In the genomic region with DNA sequence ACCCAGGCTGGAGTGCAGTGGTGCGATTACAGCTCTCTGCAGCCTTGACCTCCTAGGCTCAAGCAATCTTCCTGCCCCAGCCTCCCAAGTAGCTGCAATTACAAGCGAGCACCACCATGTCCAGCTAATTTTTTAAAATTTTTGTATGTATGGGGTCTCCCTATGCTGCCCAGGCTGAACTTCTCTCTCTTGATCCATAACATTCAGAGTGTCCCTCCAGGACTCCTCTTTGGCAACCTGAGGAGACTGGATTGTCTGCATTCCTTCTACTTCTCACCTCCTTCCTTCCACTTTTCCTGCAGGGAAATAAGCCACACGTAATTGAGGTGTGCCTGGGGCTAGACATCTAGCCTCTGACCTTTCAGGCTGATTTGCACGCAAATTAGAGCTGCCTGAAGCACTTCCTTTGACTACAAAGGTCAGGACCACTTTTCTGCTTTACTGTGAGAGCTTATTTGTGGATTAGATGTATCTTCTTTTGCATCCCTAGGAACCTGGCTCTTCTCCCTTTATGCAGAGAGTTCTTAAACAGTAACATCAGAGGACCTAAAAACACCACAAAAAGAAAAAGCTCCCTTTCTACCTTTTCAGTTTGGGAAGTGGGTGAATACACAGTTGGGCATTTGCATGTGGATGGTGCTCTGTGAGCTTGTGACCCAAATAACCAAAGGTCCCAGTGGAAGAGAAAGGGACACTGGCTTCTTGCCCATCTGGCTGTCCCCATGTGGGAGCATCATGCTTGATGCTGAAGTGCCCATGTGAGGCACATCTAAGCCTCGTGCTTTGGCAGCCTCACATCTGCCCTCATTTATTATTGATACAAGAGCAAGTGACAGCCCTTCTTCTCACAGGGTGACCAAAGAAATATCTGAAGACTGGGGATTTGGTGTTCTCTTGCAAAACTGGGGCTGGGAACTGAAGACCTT, we compare ENCODE assay signal across 1 cellular context.
TF ChIP-seq lines count a peak whose summit lies in the region.

No MANE protein-coding gene starts in this region.

TF ChIP-seq in HepG2, 621 proteins besides CTCF, POLR2A, EP300 and RAD21:
- no peak for TF ChIP-seq ZNF17 (CRISPR knock-in tag; IDR thresholded peaks at IDR 0.05)
- TF ChIP-seq SP2 (CRISPR knock-in tag; IDR thresholded peaks at IDR 0.05): no peak
- no peak for TF ChIP-seq ZNF207 (IDR thresholded peaks at IDR 0.05; ENCODE audit: borderline replicate concordance)
- no peak for TF ChIP-seq MIER2 (CRISPR knock-in tag; IDR thresholded peaks at IDR 0.05)
- no peak for TF ChIP-seq HNF4A (CRISPR knock-in tag; IDR thresholded peaks at IDR 0.05)
- no peak for TF ChIP-seq ZFP41 (CRISPR knock-in tag; IDR thresholded peaks at IDR 0.05; ENCODE audit: borderline replicate concordance)
- TF ChIP-seq, protein P1, sequence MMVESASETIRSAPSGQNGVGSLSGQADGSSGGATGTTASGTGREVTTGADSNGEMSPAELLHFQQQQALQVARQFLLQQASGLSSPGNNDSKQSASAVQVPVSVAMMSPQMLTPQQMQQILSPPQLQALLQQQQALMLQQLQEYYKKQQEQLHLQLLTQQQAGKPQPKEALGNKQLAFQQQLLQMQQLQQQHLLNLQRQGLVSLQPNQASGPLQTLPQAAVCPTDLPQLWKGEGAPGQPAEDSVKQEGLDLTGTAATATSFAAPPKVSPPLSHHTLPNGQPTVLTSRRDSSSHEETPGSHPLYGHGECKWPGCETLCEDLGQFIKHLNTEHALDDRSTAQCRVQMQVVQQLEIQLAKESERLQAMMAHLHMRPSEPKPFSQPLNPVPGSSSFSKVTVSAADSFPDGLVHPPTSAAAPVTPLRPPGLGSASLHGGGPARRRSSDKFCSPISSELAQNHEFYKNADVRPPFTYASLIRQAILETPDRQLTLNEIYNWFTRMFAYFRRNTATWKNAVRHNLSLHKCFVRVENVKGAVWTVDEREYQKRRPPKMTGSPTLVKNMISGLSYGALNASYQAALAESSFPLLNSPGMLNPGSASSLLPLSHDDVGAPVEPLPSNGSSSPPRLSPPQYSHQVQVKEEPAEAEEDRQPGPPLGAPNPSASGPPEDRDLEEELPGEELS (CRISPR knock-in tag; IDR thresholded peaks at IDR 0.05): no peak
- no peak for TF ChIP-seq ZNF33A (CRISPR knock-in tag; IDR thresholded peaks at IDR 0.05; ENCODE audit: borderline replicate concordance)
- no peak for TF ChIP-seq TEAD3 (CRISPR knock-in tag; optimal IDR thresholded peaks at IDR 0.05; ENCODE audit: borderline replicate concordance)
- TF ChIP-seq ZNF335 (CRISPR knock-in tag; IDR thresholded peaks at IDR 0.05): no peak
- TF ChIP-seq ZNF616 (CRISPR knock-in tag; IDR thresholded peaks at IDR 0.05; ENCODE audit: low read depth): no peak
- no peak for TF ChIP-seq FOSL2 (CRISPR knock-in tag; IDR thresholded peaks at IDR 0.05)
- TF ChIP-seq ZNF33B (CRISPR knock-in tag; IDR thresholded peaks at IDR 0.05): no peak
- TF ChIP-seq SNAI1 (CRISPR knock-in tag; IDR thresholded peaks at IDR 0.05; ENCODE audit: borderline replicate concordance): no peak
- TF ChIP-seq KLF12 (CRISPR knock-in tag; IDR thresholded peaks at IDR 0.05; ENCODE audit: borderline replicate concordance): no peak
- TF ChIP-seq AKNA (CRISPR knock-in tag; IDR thresholded peaks at IDR 0.05; ENCODE audit: borderline replicate concordance): no peak
- TF ChIP-seq ZNF564 (CRISPR knock-in tag; IDR thresholded peaks at IDR 0.05): no peak
